ENCODE assay signal across 8 cellular contexts in genomic region chr14:36604757-36605505, GRCh38. TPM values are rescaled to one million over a fixed set of nuclear protein-coding genes. Genes with fewer than 3 reads are reported as not detected.
DNase-seq lines count a peak whose midpoint lies in the region; TF ChIP-seq lines count a peak whose summit lies in the region.

No MANE protein-coding gene starts in this region.

- H3F3A ChIP-seq in Loucy (ENCODE audit: low read depth), result no peaks in the 10 kb centered on the region

- no peak overlapping the region for H3K4me3 ChIP-seq in H7 (ENCODE audit: insufficient read depth, low read depth, low read length)
- H3K4me3 ChIP-seq in Loucy (ENCODE audit: low read length, poor library complexity, severe bottlenecking), result no peak overlapping the region
- H3K4me3 ChIP-seq in OCI-LY7 (ENCODE audit: low read depth, low read length, poor library complexity, severe bottlenecking), result no peak overlapping the region
- H3K4me3 ChIP-seq in mammary epithelial cell (replicated peaks in 1 of 3; ENCODE audit: insufficient read depth in 1 of 3, low read depth in 2 of 3, low read length in 3 of 3), result no peak overlapping the region
- H3K4me3 ChIP-seq in testis, result no peak overlapping the region

- no peak overlapping the region for H3K27ac ChIP-seq in OCI-LY7 (ENCODE audit: low read depth, low read length, poor library complexity, severe bottlenecking)
- no peak overlapping the region for H3K27ac ChIP-seq in mammary epithelial cell (ENCODE audit: insufficient read depth, low read depth, low read length)
- no peak overlapping the region for H3K27ac ChIP-seq in testis

- 0% methylated on average over 4 of the region's 4 CpGs for WGBS in mammary epithelial cell (ENCODE audit: low coverage, missing lambda C conversion rate)
- WGBS in testis, 2 donors, result 0 to 4% methylated on average over 4 of the region's 4 CpGs

- dilution Hi-C loops in mammary epithelial cell (cut with HindIII; ENCODE audit: low sequenced_read_pairs), result no loop called here

- H3K36me3 ChIP-seq in H7 (replicated peaks; ENCODE audit: control insufficient read depth, insufficient read depth, low read length) (no peaks in the 10 kb centered on the region), Loucy (ENCODE audit: insufficient read depth, low read length) (no peaks in the 10 kb centered on the region), OCI-LY7 (ENCODE audit: insufficient read depth, low read length) (no peaks in the 10 kb centered on the region), mammary epithelial cell (ENCODE audit: insufficient read depth, low read length) (no peaks in the 10 kb centered on the region), testis (ENCODE audit: low read depth, missing control alignments) (no peaks in the 10 kb centered on the region)

- TF ChIP-seq POLR2A in testis (IDR thresholded peaks at IDR 0.05), result no peak

- CTCF ChIA-PET in OCI-LY7 (lab: Charles Lee; ENCODE audit: unreplicated experiment) (no interaction called here), mammary epithelial cell (lab: Charles Lee; ENCODE audit: low non-redundant PET) (interaction anchor here (0.5 to 1.1 kb wide), 7 partner anchors 13 to 533 kb away, joined by 3 to 13 read pairs (median 4); no protein-coding TSS in a partner anchor)

- H3K9me3 ChIP-seq in Loucy (ENCODE audit: insufficient read depth, low read depth, low read length) (no peaks in the 10 kb centered on the region), OCI-LY7 (ENCODE audit: low read length) (no peaks in the 10 kb centered on the region), mammary epithelial cell (replicated peaks; ENCODE audit: insufficient read depth, low read length) (no peaks in the 10 kb centered on the region), testis (no peaks in the 10 kb centered on the region)

- no peak overlapping the region for H3K9ac ChIP-seq in Loucy (ENCODE audit: low read depth, low read length, poor library complexity, severe bottlenecking)
- H3K9ac ChIP-seq in mammary epithelial cell (ENCODE audit: insufficient read depth, low read length), result no peak overlapping the region

- H4K20me1 ChIP-seq in Loucy (ENCODE audit: insufficient read depth, low read length, poor library complexity, severe bottlenecking), result no peaks in the 10 kb centered on the region
- no peaks in the 10 kb centered on the region for H4K20me1 ChIP-seq in OCI-LY7 (ENCODE audit: insufficient read depth, low read length)
- H4K20me1 ChIP-seq in mammary epithelial cell (ENCODE audit: insufficient read depth, low read length), result no peaks in the 10 kb centered on the region

- no peaks in the 10 kb centered on the region for H3K27me3 ChIP-seq in H7 (ENCODE audit: control insufficient read depth, insufficient read depth, low read length)
- no peaks in the 10 kb centered on the region for H3K27me3 ChIP-seq in Loucy (ENCODE audit: insufficient read depth, low read length, poor library complexity, severe bottlenecking)
- no peaks in the 10 kb centered on the region for H3K27me3 ChIP-seq in mammary epithelial cell (ENCODE audit: insufficient read depth, low read length)
- no peaks in the 10 kb centered on the region for H3K27me3 ChIP-seq in testis

- BruUV-seq in OCI-LY7 (replicated peaks; lab: Mats Ljungman, UMichigan), result no TSS peak
- no TSS peak for BruUV-seq in mammary epithelial cell (replicated peaks; lab: Mats Ljungman, UMichigan)

- DNase-seq in activated CD4-positive, alpha-beta T cell treated with anti-CD3 and anti-CD28 coated beads for 48 hours, result peak; percentile 42
- no peak for DNase-seq in activated CD4-positive, alpha-beta T cell treated with anti-CD3 and anti-CD28 coated beads for 1 hour
- DNase-seq in H7 (peak; percentile 47), OCI-LY7 (ENCODE audit: low spot score) (peak; percentile 66), mammary epithelial cell (peak; percentile 66), kidney glomerular epithelial cell (lab: John Stamatoyannopoulos, UW) (peak; percentile 54), testis (peak; percentile 70)

- H3K9me2 ChIP-seq in Loucy (replicated peaks; ENCODE audit: low read depth, low read length) (no peaks in the 10 kb centered on the region), OCI-LY7 (ENCODE audit: insufficient read depth, low read length) (no peaks in the 10 kb centered on the region)

- H3K4me2 ChIP-seq in Loucy (ENCODE audit: low read depth, low read length, poor library complexity, severe bottlenecking) (peak overlapping the region; percentile 17), OCI-LY7 (ENCODE audit: low read length) (no peak overlapping the region), mammary epithelial cell (ENCODE audit: insufficient read depth, low read depth, low read length) (no peak overlapping the region)

- intact Hi-C loops in OCI-LY7 (cut with micrococcal nuclease; ENCODE audit: unreplicated experiment), result loop anchor here (5.0 kb wide), 1 partner anchor 48 kb away; no protein-coding TSS in a partner anchor
- intact Hi-C loops in mammary epithelial cell (cut with micrococcal nuclease), result loop anchor here (1.0 to 10.0 kb wide), 5 partner anchors 52 to 720 kb away; no protein-coding TSS in a partner anchor
- intact Hi-C loops in testis (cut with DNase I; ENCODE audit: low total_unique reads), result no loop called here

- H2AFZ ChIP-seq in Loucy (ENCODE audit: low read length) (no peak overlapping the region; the same call in 1 of the 2 replicates), OCI-LY7 (ENCODE audit: low read length) (no peak overlapping the region), mammary epithelial cell (ENCODE audit: low read depth, low read length) (no peak overlapping the region)

- H3K4me1 ChIP-seq in Loucy (ENCODE audit: insufficient read depth, low read length, poor library complexity, severe bottlenecking), result no peaks in the 10 kb centered on the region
- H3K4me1 ChIP-seq in OCI-LY7 (ENCODE audit: insufficient read depth, low read length, poor library complexity, severe bottlenecking), result no peaks in the 10 kb centered on the region
- H3K4me1 ChIP-seq in mammary epithelial cell (ENCODE audit: insufficient read depth, low read length), result no peaks in the 10 kb centered on the region
- no peaks in the 10 kb centered on the region for H3K4me1 ChIP-seq in testis

- POLR2A ChIA-PET in OCI-LY7 (lab: Charles Lee), result no interaction called here

- H3K79me2 ChIP-seq in Loucy (ENCODE audit: insufficient read depth, low read length) (no peaks in the 10 kb centered on the region), OCI-LY7 (ENCODE audit: insufficient read depth, low read depth, low read length) (no peaks in the 10 kb centered on the region), mammary epithelial cell (ENCODE audit: insufficient read depth, low read length) (no peaks in the 10 kb centered on the region)

- TF ChIP-seq CTCF in Loucy (conservative IDR thresholded peaks at IDR 0.05; ENCODE audit: low read length) (peak; percentile 82), OCI-LY7 (conservative IDR thresholded peaks at IDR 0.05; ENCODE audit: low read length) (peak; percentile 92), mammary epithelial cell (conservative IDR thresholded peaks at IDR 0.05 in 1 of 2, IDR thresholded peaks at IDR 0.05 in 1 of 2; ENCODE audit: extremely low read depth in 1 of 2, insufficient read depth in 1 of 2, low read depth in 1 of 2, low read length in 2 of 2) (peak; percentile 82 to 87), testis (IDR thresholded peaks at IDR 0.05) (peak; percentile 52 to 78 (median 78))

- in situ Hi-C loops in mammary epithelial cell (cut with MboI; ENCODE audit: low sequenced_read_pairs in 2 of 2), result loop anchor here in 1 of 2 donors (10.0 kb wide), 1 partner anchor 50 kb away; no protein-coding TSS in a partner anchor

RNA-seq across cellular contexts. Expression of gene NKX2-8, which starts 22.5 kb away (rescaled TPM):
- not detected in 2 replicates for total RNA-seq in H7 (2014; rRNA removed; shearing (Covaris generic))
- not detected in 2 replicates for total RNA-seq in OCI-LY7 (2014; rRNA removed; shearing (Covaris generic))
- total RNA-seq in OCI-LY7 (2022) (not detected in 2 replicates), mammary epithelial cell (1 to 10 TPM in 1 of 2 donors, under 1 TPM in 1; 0.96 to 2.8 TPM), testis (10 to 100 TPM; 62.4 to 63.3 TPM)
- polyA plus RNA-seq in mammary epithelial cell (0.05 TPM), testis (ENCODE audit: insufficient read depth, low read depth, low replicate concordance) (10.4 TPM)
- not detected for polyA minus RNA-seq in mammary epithelial cell

RNA-seq across cellular contexts. Expression of gene PAX9, which starts 56.7 kb away (rescaled TPM):
- total RNA-seq in H7 (2014; rRNA removed; shearing (Covaris generic)), result 0.04 TPM in 1 of 2 replicates, not detected in the other
- total RNA-seq in OCI-LY7 (2014; rRNA removed; shearing (Covaris generic)), result 1.4 and 2.3 TPM in 2 replicates
- total RNA-seq in OCI-LY7 (2022) (4.4 and 5.3 TPM in 2 replicates), mammary epithelial cell (1 to 10 TPM; 3.7 to 5.4 TPM), testis (under 1 TPM; 0.50 to 0.87 TPM)
- polyA plus RNA-seq in mammary epithelial cell (1.00 TPM), testis (ENCODE audit: insufficient read depth, low read depth, low replicate concordance) (0.13 TPM)
- polyA minus RNA-seq in mammary epithelial cell, result 0.16 TPM

Comparison
In these comparisons a context has a peak if more than half of its experiments do, and no peak if none do; other contexts are left out.
1. RNA of gene NKX2-8, which starts 22.5 kb away (total RNA-seq): 62.4 to 63.3 TPM in testis; 0.96 to 2.8 TPM in mammary epithelial cell, not detected in H7 and not detected in OCI-LY7; every median in the first group is over 10 times any median in the second.
2. Peak in every context shown above with its lines, with median percentiles within 50 percentile points of each other: CTCF ChIP-seq.